ENCODE assay signal across 1 cellular context in genomic region chr22:37374571-37374970, GRCh38.
TF ChIP-seq lines count a peak whose summit lies in the region.

No MANE protein-coding gene starts in this region.

TF ChIP-seq in IMR-90, 13 proteins besides CTCF, POLR2A, EP300 and RAD21:
- TF ChIP-seq RFX5 (IDR thresholded peaks at IDR 0.05; ENCODE audit: low read depth, low read length) = no peak
- no peak for TF ChIP-seq ELK1 (IDR thresholded peaks at IDR 0.05; ENCODE audit: borderline replicate concordance, low read depth, low read length)
- TF ChIP-seq NFE2L2 (IDR thresholded peaks at IDR 0.05; ENCODE audit: low read depth, low read length) = no peak
- TF ChIP-seq CHD1 (IDR thresholded peaks at IDR 0.05; ENCODE audit: low read depth, low read length) = no peak
- no peak for TF ChIP-seq MXI1 (IDR thresholded peaks at IDR 0.05; ENCODE audit: borderline replicate concordance, low read depth, low read length)
TF ChIP-seq in IMR-90: peak in this region for 0.
